In genomic region chr6:34519971-34520644, GRCh38 we compare ENCODE assay signal across 23 cellular contexts. TPM values are rescaled to one million over a fixed set of nuclear protein-coding genes. Genes with fewer than 3 reads are reported as not detected.
DNase-seq lines count a peak whose midpoint lies in the region; ATAC-seq and TF ChIP-seq lines count a peak whose summit lies in the region.
"Had no signal": no experiment of that assay in that cellular context is flagged by ENCODE, and none has a peak within 500 bp of the region (broad histone marks: within the 10 kb centered on the region; RNA-seq: fewer than 3 reads in every experiment).

No MANE protein-coding gene starts in this region.

- H3K4me3 ChIP-seq in left ventricle myocardium inferior, result no peak overlapping the region
- H3K4me3 ChIP-seq in right atrium auricular region, result no peak overlapping the region
- H3K4me3 ChIP-seq: BLaER1, PC-9 had no signal

- DNase-seq in left ventricle myocardium inferior, result peak; percentile 2
- DNase-seq in right atrium auricular region (ENCODE audit: low spot score), result no peak
- peak; percentile 62 for DNase-seq in chondrocyte (ENCODE audit: low spot score)
- no peak for DNase-seq in progenitor cell of endocrine pancreas (ENCODE audit: low spot score, unreplicated experiment)
- no peak for DNase-seq in 8988T
- no peak for DNase-seq in NCI-H345 (lab: John Stamatoyannopoulos, UW)
- DNase-seq: ACHN; Caco-2; CD4-positive, alpha-beta memory T cell; DMS 273 treated with DMSO at 0.1 percent for 48 hours; DMS79 treated with DMSO at 0.1 percent for 48 hours; KBM-7; NCI-H1092; NCI-H1436; NCI-H187 treated with DMSO at 0.1 percent for 48 hours; NCI-H2107; PC-9; RPMI8226; SIG-M5 had no signal

- intact Hi-C loops in left ventricle myocardium inferior (cut with micrococcal nuclease), result no loop called here

- ATAC-seq in HG03432 (IDR thresholded peaks at IDR 0.05; ENCODE audit: unreplicated experiment), result no peak

- H3K4me3 Mint-ChIP-seq in chondrocyte (ENCODE audit: unreplicated experiment) (no peak overlapping the region), progenitor cell of endocrine pancreas (ENCODE audit: low read depth) (no peak overlapping the region)
- H3K4me3 Mint-ChIP-seq: CD4-positive, alpha-beta memory T cell had no signal

- H3K27ac ChIP-seq in left ventricle myocardium inferior (replicated peaks) (no peak overlapping the region), right atrium auricular region (no peak overlapping the region)
- H3K27ac ChIP-seq: BLaER1, PC-9 had no signal

- H3K36me3 ChIP-seq in left ventricle myocardium inferior (no peaks in the 10 kb centered on the region), right atrium auricular region (no peaks in the 10 kb centered on the region)
- H3K36me3 ChIP-seq: BLaER1 had no signal

- H3K4me1 ChIP-seq in left ventricle myocardium inferior, result no peaks in the 10 kb centered on the region
- peaks cover 0 to under 1% of the 10 kb centered on the region in 2 donors for H3K4me1 ChIP-seq in right atrium auricular region
- H3K4me1 ChIP-seq: Caco-2 had no signal

- H3K36me3 Mint-ChIP-seq in chondrocyte (ENCODE audit: low read depth) (no peaks in the 10 kb centered on the region), progenitor cell of endocrine pancreas (ENCODE audit: insufficient read depth) (no peaks in the 10 kb centered on the region)
- H3K36me3 Mint-ChIP-seq: CD4-positive, alpha-beta memory T cell had no signal

- H3K4me1 Mint-ChIP-seq in chondrocyte (ENCODE audit: low read depth), result no peaks in the 10 kb centered on the region
- no peaks in the 10 kb centered on the region for H3K4me1 Mint-ChIP-seq in progenitor cell of endocrine pancreas (ENCODE audit: low read depth)

- H3K27ac Mint-ChIP-seq in chondrocyte (ENCODE audit: unreplicated experiment) (no peak overlapping the region), progenitor cell of endocrine pancreas (peak overlapping the region; percentile 16)
- H3K27ac Mint-ChIP-seq: CD4-positive, alpha-beta memory T cell had no signal

- H3K9me3 ChIP-seq in left ventricle myocardium inferior (replicated peaks) (no peaks in the 10 kb centered on the region), right atrium auricular region (no peaks in the 10 kb centered on the region)
- H3K9me3 ChIP-seq: BLaER1, Caco-2 had no signal

- TF ChIP-seq CTCF in left ventricle myocardium inferior (IDR thresholded peaks at IDR 0.05; ENCODE audit: borderline replicate concordance) (no peak), right atrium auricular region (IDR thresholded peaks at IDR 0.05) (no peak), chondrocyte (IDR thresholded peaks at IDR 0.05) (no peak), progenitor cell of endocrine pancreas (IDR thresholded peaks at IDR 0.05; ENCODE audit: unreplicated experiment) (no peak)

- H3K27me3 Mint-ChIP-seq in chondrocyte (ENCODE audit: low read depth) (peaks cover 3% of the 10 kb centered on the region), progenitor cell of endocrine pancreas (peaks cover 33% of the 10 kb centered on the region)

- H3K9me3 Mint-ChIP-seq in chondrocyte (ENCODE audit: low read depth) (no peaks in the 10 kb centered on the region), progenitor cell of endocrine pancreas (ENCODE audit: low read depth) (no peaks in the 10 kb centered on the region)
- H3K9me3 Mint-ChIP-seq: CD4-positive, alpha-beta memory T cell had no signal

- H3K27me3 ChIP-seq in left ventricle myocardium inferior (ENCODE audit: low read depth) (peaks cover 31% of the 10 kb centered on the region), right atrium auricular region (no peaks in the 10 kb centered on the region)
- H3K27me3 ChIP-seq: BLaER1 had no signal

RNA-seq across cellular contexts. Expression of gene SPDEF, which starts 36.0 kb away (rescaled TPM):
- total RNA-seq in left ventricle myocardium inferior (0.11 TPM), right atrium auricular region (under 1 TPM; 0.22 to 0.31 TPM), chondrocyte (0.10 TPM in 1 of 3 replicates, not detected in the others), progenitor cell of endocrine pancreas (0.62 and 0.65 TPM in 2 replicates)
- total RNA-seq: CD4-positive, alpha-beta memory T cell; H4; NCI-H460 had no signal

RNA-seq across cellular contexts. Expression of gene PACSIN1, which starts 54.2 kb away (rescaled TPM):
- total RNA-seq in left ventricle myocardium inferior, result 15.2 TPM
- total RNA-seq in right atrium auricular region, result 1 to 10 TPM; 5.6 to 6.3 TPM
- 0.15 to 0.21 TPM in 2 of 3 replicates, not detected in the other for total RNA-seq in chondrocyte
- total RNA-seq in progenitor cell of endocrine pancreas, result 0.72 and 0.89 TPM in 2 replicates
- total RNA-seq: H4 had no signal

Comparison
In these comparisons a context has a peak if more than half of its experiments do, and no peak if none do; other contexts are left out.
1. DNase-seq: peak in left ventricle myocardium inferior (single experiment) and chondrocyte (single experiment); none in right atrium auricular region (single experiment), progenitor cell of endocrine pancreas (single experiment), 8988T (single experiment) and NCI-H345 (single experiment).